In genomic region chr12:132924356-132924755, GRCh38 we compare ENCODE assay signal across 34 cellular contexts.
"Had no signal": no experiment of that assay in that cellular context is flagged by ENCODE, and none has a peak within 500 bp of the region (broad histone marks: within the 10 kb centered on the region; RNA-seq: fewer than 3 reads in every experiment).

No MANE protein-coding gene starts in this region.

- DNase-seq: activated CD4-positive, alpha-beta memory T cell treated with anti-CD3 and anti-CD28 coated beads, Interleukin-2, amount 10 ng/mL, durations not matched to agents 7 days and 5 days; activated CD4-positive, alpha-beta T cell treated with anti-CD3 and anti-CD28 coated beads for 1 hour; activated CD4-positive, alpha-beta T cell treated with anti-CD3 and anti-CD28 coated beads, Interleukin-2, amount 10 ng/mL, durations not matched to agents 7 days and 5 days; activated CD8-positive, alpha-beta memory T cell treated with anti-CD3 and anti-CD28 coated beads, Interleukin-2, amount 50 U/mL, for 48 hours; activated naive CD8-positive, alpha-beta T cell treated with anti-CD3 and anti-CD28 coated beads, Interleukin-2, amount 50 U/mL, for 24 hours; activated T-cell treated with anti-CD3 and anti-CD28 coated beads, Interleukin-2, amount 50 U/mL, for 4 hours; central memory CD4-positive, alpha-beta T cell; effector CD4-positive, alpha-beta T cell; esophagus squamous epithelium; foreskin melanocyte; heart right ventricle; islet precursor cell; left ventricle myocardium superior; mammary epithelial cell; natural killer cell; occipital lobe; posterior cingulate gyrus; right lobe of liver; stimulated activated CD4-positive, alpha-beta T cell treated with anti-CD3 and anti-CD28 coated beads, Interleukin-12 subunit alpha, Interleukin-12 subunit beta, amount 100 ng/mL, for 4 hours; stimulated activated CD4-positive, alpha-beta T cell treated with anti-CD3 and anti-CD28 coated beads, Interleukin-4, amount 100 ng/mL, for 1 hour; substantia nigra; T-helper 2 cell; thyroid gland; upper lobe of right lung had no signal

- H3K4me2 ChIP-seq: neural progenitor cell had no signal

- H3K4me3 ChIP-seq: heart right ventricle, neural progenitor cell, right lobe of liver, thyroid gland, upper lobe of right lung had no signal

- ATAC-seq: activated naive CD8-positive, alpha-beta T cell treated with anti-CD3 and anti-CD28 coated beads, Interleukin-2, amount 50 U/mL, for 24 hours; activated T-cell treated with anti-CD3 and anti-CD28 coated beads, Interleukin-2, amount 50 U/mL, for 4 hours; heart right ventricle; left ventricle myocardium superior; natural killer cell; right lobe of liver; upper lobe of right lung; WTC11 had no signal

- H3K27me3 ChIP-seq: breast epithelium, esophagus squamous epithelium, heart right ventricle, neural progenitor cell, right lobe of liver, thyroid gland, upper lobe of right lung had no signal

- H3K27ac ChIP-seq: breast epithelium, epithelial cell of prostate, esophagus squamous epithelium, heart right ventricle, neural progenitor cell, right lobe of liver, thyroid gland, upper lobe of right lung had no signal

- H3K27me3 Mint-ChIP-seq: activated CD4-positive, alpha-beta memory T cell treated with anti-CD3 and anti-CD28 coated beads, Interleukin-2, amount 10 ng/mL, durations not matched to agents 7 days and 5 days; activated CD4-positive, alpha-beta T cell treated with anti-CD3 and anti-CD28 coated beads, Interleukin-2, amount 10 ng/mL, durations not matched to agents 7 days and 5 days; activated naive CD4-positive, alpha-beta T cell treated with anti-CD3 and anti-CD28 coated beads, Interleukin-2, amount 50 U/mL, for 24 hours; activated naive CD8-positive, alpha-beta T cell treated with anti-CD3 and anti-CD28 coated beads, Interleukin-2, amount 50 U/mL, for 24 hours; dendritic cell treated with granulocyte-macrophage colony-stimulating factor and Interleukin-4, amounts not matched to agents 40 ng/mL and 50 ng/mL, for 4 days; stimulated activated naive CD8-positive, alpha-beta T cell treated with anti-CD3 and anti-CD28 coated beads, Interleukin-15, Interleukin-2, amounts not matched to agents 100 ng/mL and 50 ng/mL, for 24 hours had no signal

- H2AFZ ChIP-seq: neural progenitor cell had no signal

- H3K36me3 ChIP-seq: upper lobe of right lung had no signal

- H3K4me1 Mint-ChIP-seq: activated CD4-positive, alpha-beta memory T cell treated with anti-CD3 and anti-CD28 coated beads, Interleukin-2, amount 10 ng/mL, durations not matched to agents 7 days and 5 days; activated CD4-positive, alpha-beta T cell treated with anti-CD3 and anti-CD28 coated beads, Interleukin-2, amount 10 ng/mL, durations not matched to agents 7 days and 5 days; activated naive CD4-positive, alpha-beta T cell treated with anti-CD3 and anti-CD28 coated beads, Interleukin-2, amount 50 U/mL, for 24 hours; activated naive CD8-positive, alpha-beta T cell treated with anti-CD3 and anti-CD28 coated beads, Interleukin-2, amount 50 U/mL, for 24 hours; mesothelial cell of epicardium; natural killer cell; neural progenitor cell; WTC11 had no signal

- H3K27ac Mint-ChIP-seq: activated CD4-positive, alpha-beta memory T cell treated with anti-CD3 and anti-CD28 coated beads, Interleukin-2, amount 10 ng/mL, durations not matched to agents 7 days and 5 days; activated CD4-positive, alpha-beta T cell treated with anti-CD3 and anti-CD28 coated beads, Interleukin-2, amount 10 ng/mL, durations not matched to agents 7 days and 5 days; activated naive CD4-positive, alpha-beta T cell treated with anti-CD3 and anti-CD28 coated beads, Interleukin-2, amount 50 U/mL, for 24 hours; activated naive CD8-positive, alpha-beta T cell treated with anti-CD3 and anti-CD28 coated beads, Interleukin-2, amount 50 U/mL, for 24 hours; activated T-helper 2 cell treated with anti-CD3 and anti-CD28 coated beads, Interferon-gamma antibody, Interleukin-2, Interleukin-4, amounts not matched to agents 10 μg/mL and 5 μg/mL and 100 μg/mL, durations not matched to agents 14 hours and 24 hours and 36 hours; dendritic cell treated with granulocyte-macrophage colony-stimulating factor and Interleukin-4, amounts not matched to agents 40 ng/mL and 50 ng/mL, for 4 days; mesothelial cell of epicardium; natural killer cell; neural progenitor cell; stimulated activated naive CD8-positive, alpha-beta T cell treated with anti-CD3 and anti-CD28 coated beads, Interleukin-15, Interleukin-2, amounts not matched to agents 100 ng/mL and 50 ng/mL, for 24 hours; WTC11 had no signal

- H3K4me1 ChIP-seq: breast epithelium, esophagus squamous epithelium, heart right ventricle, neural progenitor cell, right lobe of liver, thyroid gland, upper lobe of right lung had no signal

- FAIRE-seq: endometrium had no signal

- H3K4me3 Mint-ChIP-seq: activated CD4-positive, alpha-beta memory T cell treated with anti-CD3 and anti-CD28 coated beads, Interleukin-2, amount 10 ng/mL, durations not matched to agents 7 days and 5 days; activated CD4-positive, alpha-beta T cell treated with anti-CD3 and anti-CD28 coated beads, Interleukin-2, amount 10 ng/mL, durations not matched to agents 7 days and 5 days; activated naive CD4-positive, alpha-beta T cell treated with anti-CD3 and anti-CD28 coated beads, Interleukin-2, amount 50 U/mL, for 24 hours; activated naive CD8-positive, alpha-beta T cell treated with anti-CD3 and anti-CD28 coated beads, Interleukin-2, amount 50 U/mL, for 24 hours; activated T-cell treated with anti-CD3 and anti-CD28 coated beads, Interleukin-2, amount 50 U/mL, for 4 hours; dendritic cell treated with granulocyte-macrophage colony-stimulating factor and Interleukin-4, amounts not matched to agents 40 ng/mL and 50 ng/mL, for 4 days; mesothelial cell of epicardium; natural killer cell; neural progenitor cell; stimulated activated naive CD8-positive, alpha-beta T cell treated with anti-CD3 and anti-CD28 coated beads, Interleukin-15, Interleukin-2, amounts not matched to agents 100 ng/mL and 50 ng/mL, for 24 hours; WTC11 had no signal

- H3K9ac ChIP-seq: neural progenitor cell had no signal
